In the genomic region with DNA sequence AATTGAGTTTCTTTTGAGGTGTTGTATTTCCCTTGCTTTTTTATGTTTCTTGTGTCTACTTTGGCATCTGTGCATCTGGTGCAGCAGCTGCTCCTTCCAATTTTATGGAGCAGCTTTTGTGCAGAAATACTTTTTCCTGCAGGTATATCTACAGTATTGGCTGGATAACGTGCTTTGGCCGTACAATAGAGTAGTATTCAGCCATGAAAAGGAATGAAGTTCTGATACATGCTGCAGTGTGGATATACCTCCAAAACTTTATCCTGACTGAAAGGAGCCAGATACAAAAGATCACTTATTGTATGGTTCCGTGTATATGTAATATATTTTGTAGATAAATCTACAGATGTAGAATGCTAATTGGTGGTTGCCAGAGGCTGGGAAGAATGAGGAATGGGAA, we compare ENCODE assay signal across 19 cellular contexts.
DNase-seq lines count a peak whose midpoint lies in the region; ATAC-seq, FAIRE-seq and TF ChIP-seq lines count a peak whose summit lies in the region.
"Had no signal": no experiment of that assay in that cellular context is flagged by ENCODE, and none has a peak within 500 bp of the region (broad histone marks: within the 10 kb centered on the region; RNA-seq: fewer than 3 reads in every experiment).

No MANE protein-coding gene starts in this region.

- H3K4me1 Mint-ChIP-seq in activated B cell treated with CpG ODN at 0.5 μM for 24 hours = peaks cover 5% of the 10 kb centered on the region

- H3K9me3 Mint-ChIP-seq in activated B cell treated with CpG ODN at 0.5 μM for 24 hours = peaks cover 10% of the 10 kb centered on the region

- no peak for TF ChIP-seq CTCF in HEK293 (tag by site-specific recombination; IDR thresholded peaks at IDR 0.05)
- no peak for TF ChIP-seq CTCF in activated B cell treated with CpG ODN at 0.5 μM for 24 hours (IDR thresholded peaks at IDR 0.05)

- H3K36me3 Mint-ChIP-seq in activated B cell treated with CpG ODN at 0.5 μM for 24 hours (ENCODE audit: low read depth) = peaks cover 31% of the 10 kb centered on the region

- intact Hi-C loops in activated B cell treated with CpG ODN at 0.5 μM for 24 hours (cut with micrococcal nuclease) = no loop called here

- CTCF ChIA-PET in HEK293 (lab: Yijun Ruan, JAX) = interaction anchor here (0.7 kb wide), 1 partner anchor 519 kb away, joined by 3 read pairs; no protein-coding TSS in a partner anchor
- CTCF ChIA-PET in activated B cell treated with CpG ODN at 0.5 μM for 24 hours (lab: Charles Lee) = no interaction called here

- H3K4me3 Mint-ChIP-seq in activated B cell treated with CpG ODN at 0.5 μM for 24 hours = no peak overlapping the region
- H3K4me3 Mint-ChIP-seq: B cell; CD4-positive, alpha-beta T cell; CD8-positive, alpha-beta T cell had no signal

- H3K36me3 ChIP-seq in HEK293 (ENCODE audit: control insufficient read depth in 2 of 2, insufficient read depth in 1 of 2, low read length in 2 of 2) = no peaks in the 10 kb centered on the region; a peak in 1 of 3 replicates

- no peaks in the 10 kb centered on the region for H3K9me3 ChIP-seq in HEK293 (ENCODE audit: control insufficient read depth, insufficient read depth, low read depth, low read length)

- no peak for ATAC-seq in activated B cell treated with CpG ODN at 0.5 μM for 24 hours (ENCODE audit: low read depth)
- ATAC-seq: CD8-positive, alpha-beta T cell had no signal

- POLR2A ChIA-PET in HEK293 (lab: Yijun Ruan, JAX) (no interaction called here), activated B cell treated with CpG ODN at 0.5 μM for 24 hours (lab: Charles Lee) (no interaction called here)

- peak; percentile 63 for DNase-seq in NCI-H2171 treated with DMSO at 0.1 percent for 48 hours (lab: John Stamatoyannopoulos, UW)
- no peak for DNase-seq in activated B cell treated with CpG ODN at 0.5 μM for 24 hours
- DNase-seq in urothelium cell line (ENCODE audit: low spot score) = no peak
- DNase-seq in NCI-H1092 (lab: John Stamatoyannopoulos, UW) = no peak
- no peak for DNase-seq in NCI-H1694 (lab: John Stamatoyannopoulos, UW)
- no peak for DNase-seq in mesenteric fat pad (ENCODE audit: low spot score)
- DNase-seq: CD4-positive, alpha-beta T cell; CD8-positive, alpha-beta T cell; DMS79 treated with DMSO at 0.1 percent for 48 hours; GF-D8 had no signal

- peak overlapping the region; percentile 21 for H3K27ac Mint-ChIP-seq in activated B cell treated with CpG ODN at 0.5 μM for 24 hours
- H3K27ac Mint-ChIP-seq: B cell; CD4-positive, alpha-beta T cell; CD8-positive, alpha-beta T cell had no signal

- H3K27me3 Mint-ChIP-seq in activated B cell treated with CpG ODN at 0.5 μM for 24 hours = no peaks in the 10 kb centered on the region
- H3K27me3 Mint-ChIP-seq: B cell; CD4-positive, alpha-beta T cell had no signal

- FAIRE-seq in urothelium cell line (lab: Jason Lieb, UNC) = peak; percentile 5
- FAIRE-seq: A549, D721Med, G401.6 had no signal

- H3K4me3 ChIP-seq in HEK293 (ENCODE audit: low read depth, low read length) = no peak overlapping the region
- H3K4me3 ChIP-seq: A549; BLaER1 treated with 17β-estradiol and CSF1 and Interleukin-3, amounts not matched to agents 10 nM and 100 nM had no signal

- peaks cover 6% of the 10 kb centered on the region for H3K4me1 ChIP-seq in HEK293 (ENCODE audit: control insufficient read depth, insufficient read depth, low read length)
- H3K4me1 ChIP-seq: A549, Caco-2 had no signal

- no peak overlapping the region for H3K27ac ChIP-seq in HEK293 (ENCODE audit: extremely low read depth, low read depth, low read length)
- H3K27ac ChIP-seq: 22Rv1; A549; BLaER1 treated with 17β-estradiol and CSF1 and Interleukin-3, amounts not matched to agents 10 nM and 100 nM; C4-2B had no signal

TF ChIP-seq in HEK293, 187 proteins besides CTCF, POLR2A, EP300 and RAD21:
- no peak for TF ChIP-seq SP7 (tag by site-specific recombination; IDR thresholded peaks at IDR 0.05)
- no peak for TF ChIP-seq KLF10 (tag by site-specific recombination; IDR thresholded peaks at IDR 0.05)
- TF ChIP-seq ZNF354C (tag by site-specific recombination; IDR thresholded peaks at IDR 0.05; ENCODE audit: borderline replicate concordance, low read depth) = no peak
- no peak for TF ChIP-seq ZNF548 (tag by site-specific recombination; IDR thresholded peaks at IDR 0.05)
- TF ChIP-seq ZNF146 (tag by site-specific recombination; IDR thresholded peaks at IDR 0.05) = peak; percentile 97
- no peak for TF ChIP-seq ZNF48 (tag by site-specific recombination; IDR thresholded peaks at IDR 0.05)
- no peak for TF ChIP-seq ZNF169 (tag by site-specific recombination; IDR thresholded peaks at IDR 0.05)
- TF ChIP-seq ZNF701 (tag by site-specific recombination; IDR thresholded peaks at IDR 0.05) = no peak
- no peak for TF ChIP-seq ZNF341 (tag by site-specific recombination; IDR thresholded peaks at IDR 0.05; ENCODE audit: low read depth)
- TF ChIP-seq, protein P1, sequence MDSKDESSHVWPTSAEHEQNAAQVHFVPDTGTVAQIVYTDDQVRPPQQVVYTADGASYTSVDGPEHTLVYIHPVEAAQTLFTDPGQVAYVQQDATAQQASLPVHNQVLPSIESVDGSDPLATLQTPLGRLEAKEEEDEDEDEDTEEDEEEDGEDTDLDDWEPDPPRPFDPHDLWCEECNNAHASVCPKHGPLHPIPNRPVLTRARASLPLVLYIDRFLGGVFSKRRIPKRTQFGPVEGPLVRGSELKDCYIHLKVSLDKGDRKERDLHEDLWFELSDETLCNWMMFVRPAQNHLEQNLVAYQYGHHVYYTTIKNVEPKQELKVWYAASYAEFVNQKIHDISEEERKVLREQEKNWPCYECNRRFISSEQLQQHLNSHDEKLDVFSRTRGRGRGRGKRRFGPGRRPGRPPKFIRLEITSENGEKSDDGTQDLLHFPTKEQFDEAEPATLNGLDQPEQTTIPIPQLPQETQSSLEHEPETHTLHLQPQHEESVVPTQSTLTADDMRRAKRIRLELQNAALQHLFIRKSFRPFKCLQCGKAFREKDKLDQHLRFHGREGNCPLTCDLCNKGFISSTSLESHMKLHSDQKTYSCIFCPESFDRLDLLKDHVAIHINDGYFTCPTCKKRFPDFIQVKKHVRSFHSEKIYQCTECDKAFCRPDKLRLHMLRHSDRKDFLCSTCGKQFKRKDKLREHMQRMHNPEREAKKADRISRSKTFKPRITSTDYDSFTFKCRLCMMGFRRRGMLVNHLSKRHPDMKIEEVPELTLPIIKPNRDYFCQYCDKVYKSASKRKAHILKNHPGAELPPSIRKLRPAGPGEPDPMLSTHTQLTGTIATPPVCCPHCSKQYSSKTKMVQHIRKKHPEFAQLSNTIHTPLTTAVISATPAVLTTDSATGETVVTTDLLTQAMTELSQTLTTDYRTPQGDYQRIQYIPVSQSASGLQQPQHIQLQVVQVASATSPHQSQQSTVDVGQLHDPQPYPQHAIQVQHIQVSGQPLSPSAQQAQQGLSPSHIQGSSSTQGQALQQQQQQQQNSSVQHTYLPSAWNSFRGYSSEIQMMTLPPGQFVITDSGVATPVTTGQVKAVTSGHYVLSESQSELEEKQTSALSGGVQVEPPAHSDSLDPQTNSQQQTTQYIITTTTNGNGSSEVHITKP (tag by site-specific recombination; IDR thresholded peaks at IDR 0.05) = no peak
- no peak for TF ChIP-seq ZNF654 (tag by site-specific recombination; IDR thresholded peaks at IDR 0.05; ENCODE audit: low read depth)
- TF ChIP-seq ZNF792 (tag by site-specific recombination; IDR thresholded peaks at IDR 0.05) = no peak
- no peak for TF ChIP-seq ZNF426 (tag by site-specific recombination; IDR thresholded peaks at IDR 0.05)
- TF ChIP-seq, protein P2, sequence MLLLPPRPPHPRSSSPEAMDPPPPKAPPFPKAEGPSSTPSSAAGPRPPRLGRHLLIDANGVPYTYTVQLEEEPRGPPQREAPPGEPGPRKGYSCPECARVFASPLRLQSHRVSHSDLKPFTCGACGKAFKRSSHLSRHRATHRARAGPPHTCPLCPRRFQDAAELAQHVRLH (tag by site-specific recombination; IDR thresholded peaks at IDR 0.05) = 0 out of 2 replicates have a peak, but pooled peaks have one; percentile 23
- no peak for TF ChIP-seq ZNF664 (tag by site-specific recombination; IDR thresholded peaks at IDR 0.05)
- TF ChIP-seq ZNF184 (tag by site-specific recombination; IDR thresholded peaks at IDR 0.05) = no peak
- no peak for TF ChIP-seq ZNF311 (tag by site-specific recombination; IDR thresholded peaks at IDR 0.05; ENCODE audit: borderline replicate concordance)
TF ChIP-seq in HEK293: peak in this region for 2.
